ENCODE assay signal across 8 cellular contexts in the genomic region with DNA sequence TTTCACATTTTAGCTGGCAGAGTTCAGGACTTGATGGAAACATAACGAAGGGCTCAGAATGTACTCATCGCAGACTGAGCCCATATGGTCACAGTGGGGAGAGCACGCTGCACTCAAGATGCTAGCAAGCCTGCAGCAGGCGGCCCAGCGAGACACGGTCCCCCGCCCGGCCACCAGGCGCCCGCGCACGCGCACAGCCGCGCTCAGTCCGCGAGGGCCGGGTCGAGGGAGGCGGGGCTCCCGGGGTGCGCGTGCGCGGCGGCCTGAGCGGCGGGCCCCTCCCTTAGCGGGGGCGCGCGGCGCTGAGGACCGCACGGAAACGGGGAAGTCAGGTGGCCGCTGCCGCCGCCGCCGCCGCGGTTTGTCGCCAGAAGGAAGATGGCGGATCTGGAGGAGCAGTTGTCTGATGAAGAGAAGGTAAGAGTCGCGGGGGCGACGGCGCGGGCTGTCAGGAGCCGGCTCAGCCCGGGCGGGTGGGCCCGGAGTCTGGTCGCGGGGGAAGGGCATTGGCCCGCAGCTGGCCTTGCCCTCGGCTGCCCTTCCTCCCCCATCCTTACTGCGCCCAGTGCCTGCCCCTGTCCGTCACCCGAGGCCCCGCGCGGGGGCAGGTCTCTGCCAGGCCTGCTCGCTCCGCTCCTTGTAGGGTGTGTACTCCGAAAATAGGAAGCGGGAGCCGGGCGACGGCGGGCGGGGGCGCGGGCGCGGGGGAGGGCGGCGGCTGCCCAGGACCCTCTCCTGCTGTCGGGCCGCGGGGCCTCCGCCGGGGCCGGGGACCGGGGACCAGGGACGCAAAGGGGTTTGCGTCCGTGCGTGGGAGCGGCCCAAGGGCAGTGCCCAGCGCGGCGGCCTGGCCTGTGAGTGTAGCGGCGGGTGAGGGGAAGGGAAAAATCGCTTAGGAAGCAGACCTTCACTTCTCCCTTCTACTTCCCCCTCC. TPM values are rescaled to one million over a fixed set of nuclear protein-coding genes. Genes with fewer than 3 reads are reported as not detected.
DNase-seq lines count a peak whose midpoint lies in the region; ATAC-seq and TF ChIP-seq lines count a peak whose summit lies in the region.

Gene CAPZA2, plus strand, starts transcription at position 354 of the 934 bp plus-strand sequence. Its CDS starts 25 bp downstream, at position 379.

- H3K27ac Mint-ChIP-seq in endothelial cell (ENCODE audit: unreplicated experiment): peak within 1 kb of the TSS; percentile 98

- H3K9ac ChIP-seq in OCI-LY3 (ENCODE audit: low read length): peak within 1 kb of the TSS; percentile 98

- TF ChIP-seq CTCF in OCI-LY3 (IDR thresholded peaks at IDR 0.05; ENCODE audit: low read depth, low read length): no peak
- TF ChIP-seq CTCF in endothelial cell (IDR thresholded peaks at IDR 0.05; ENCODE audit: unreplicated experiment): peak; percentile 23

- H3K4me1 ChIP-seq in OCI-LY3 (ENCODE audit: low read length): peaks cover 13% of the 10 kb centered on the region

- H3K27ac ChIP-seq in OCI-LY3 (ENCODE audit: low read length): peak within 1 kb of the TSS; percentile 88

- peaks cover 14% of the 10 kb centered on the region for H3K27me3 Mint-ChIP-seq in endothelial cell (ENCODE audit: unreplicated experiment)

- H3K9me3 Mint-ChIP-seq in endothelial cell (ENCODE audit: unreplicated experiment): no peaks in the 10 kb centered on the region

- peaks cover 39% of the 10 kb centered on the region for H3K4me1 Mint-ChIP-seq in endothelial cell (ENCODE audit: unreplicated experiment)

- peaks cover 10% of the 10 kb centered on the region for H3K36me3 Mint-ChIP-seq in endothelial cell (ENCODE audit: low read depth, unreplicated experiment)

- ATAC-seq in GM21528 (IDR thresholded peaks at IDR 0.05; ENCODE audit: low FRiP score, unreplicated experiment): peak; percentile 90

- no peaks in the 10 kb centered on the region for H3K36me3 ChIP-seq in OCI-LY3 (replicated peaks; ENCODE audit: low read depth, low read length)

- peak within 1 kb of the TSS; percentile 97 for H3K4me3 ChIP-seq in OCI-LY3 (ENCODE audit: low read length)

- peak within 1 kb of the TSS; percentile 90 for H2AFZ ChIP-seq in OCI-LY3 (ENCODE audit: low read depth, low read length)

- peak within 1 kb of the TSS; percentile 99 for H3K4me3 Mint-ChIP-seq in endothelial cell (ENCODE audit: unreplicated experiment)

- H3K79me2 ChIP-seq in OCI-LY3 (ENCODE audit: low read length): peaks cover 51% of the 10 kb centered on the region

- H3K4me2 ChIP-seq in OCI-LY3 (ENCODE audit: low read length): peak within 1 kb of the TSS; percentile 97

- H4K20me1 ChIP-seq in OCI-LY3 (ENCODE audit: insufficient read depth, low read length): peaks cover 41% of the 10 kb centered on the region

- no peaks in the 10 kb centered on the region for H3K27me3 ChIP-seq in OCI-LY3 (ENCODE audit: low read depth, low read length)

- peak; percentile 79 for DNase-seq in DMS153 (lab: John Stamatoyannopoulos, UW)
- DNase-seq in HuH-7.5 (ENCODE audit: low spot score): peak; percentile 95
- DNase-seq in activated CD8-positive, alpha-beta memory T cell treated with anti-CD3 and anti-CD28 coated beads, Interleukin-2, amount 50 U/mL, for 48 hours: peak; percentile 98
- DNase-seq in endothelial cell (ENCODE audit: low spot score): peak; percentile 99
- peak; percentile 86 for DNase-seq in middle frontal gyrus (ENCODE audit: extremely low spot score, low spot score)
- peak; percentile 87 to 92 for DNase-seq in stimulated activated CD8-positive, alpha-beta memory T cell treated with anti-CD3 and anti-CD28 coated beads, Interleukin-2, amount 100 ng/mL, for 1 hour (ENCODE audit: low read depth in 2 of 2)

- H3K9me3 ChIP-seq in OCI-LY3 (ENCODE audit: insufficient read depth, low read length): no peaks in the 10 kb centered on the region

RNA-seq across cellular contexts. Expression of gene CAPZA2, which starts in this region (rescaled TPM):
- 195 TPM for total RNA-seq in endothelial cell (ENCODE audit: unreplicated experiment)

Comparison
In these comparisons a context has a peak if more than half of its experiments do, and no peak if none do; other contexts are left out.
1. Peak in every context shown above with its lines: DNase-seq, ATAC-seq, H3K4me3 ChIP-seq and H3K27ac ChIP-seq.